Comparison of ENCODE assay signal across 9 cellular contexts in the genomic region with DNA sequence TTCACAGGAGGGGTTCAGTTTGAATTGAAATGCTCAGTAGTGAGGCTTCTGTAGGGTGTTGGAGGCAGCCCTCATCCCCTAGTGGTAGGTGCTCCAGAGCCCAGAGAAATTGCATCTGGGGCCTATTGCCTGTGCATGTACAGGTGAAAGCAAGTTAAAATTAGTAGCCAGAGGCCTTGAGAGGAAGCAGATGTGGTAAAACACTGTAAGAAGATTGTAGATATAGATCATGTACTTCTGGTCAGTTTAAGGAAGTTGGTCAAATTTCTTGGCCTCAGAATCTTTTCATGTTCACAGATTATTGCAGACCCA. TPM values are rescaled to one million over a fixed set of nuclear protein-coding genes. Genes with fewer than 3 reads are reported as not detected.
DNase-seq lines count a peak whose midpoint lies in the region; ATAC-seq and TF ChIP-seq lines count a peak whose summit lies in the region.
"Had no signal": no experiment of that assay in that cellular context is flagged by ENCODE, and none has a peak within 500 bp of the region (broad histone marks: within the 10 kb centered on the region; RNA-seq: fewer than 3 reads in every experiment).

No MANE protein-coding gene starts in this region.

- DNase-seq in choroid plexus epithelial cell (ENCODE audit: low read depth) (no peak), COLO668 (lab: John Stamatoyannopoulos, UW; ENCODE audit: unreplicated experiment) (no peak), esophagus squamous epithelium (lab: John Stamatoyannopoulos, UW) (no peak)
- DNase-seq in activated CD4-positive, alpha-beta T cell treated with anti-CD3 and anti-CD28 coated beads, Interleukin-2, amount 50 U/mL, for 4 hours, result no peak
- DNase-seq: NCI-H146 had no signal

- TF ChIP-seq POLR2A in gastroesophageal sphincter (IDR thresholded peaks at IDR 0.05) (no peak), esophagus squamous epithelium (IDR thresholded peaks at IDR 0.05) (no peak)

- H3K9me3 ChIP-seq in gastroesophageal sphincter (no peaks in the 10 kb centered on the region), esophagus squamous epithelium (no peaks in the 10 kb centered on the region)

- H3K27ac ChIP-seq in gastroesophageal sphincter (no peak overlapping the region), esophagus squamous epithelium (no peak overlapping the region)

- H3K4me3 ChIP-seq in choroid plexus epithelial cell (ENCODE audit: low read depth, low read length), result no peak overlapping the region
- no peak overlapping the region for H3K4me3 ChIP-seq in gastroesophageal sphincter
- H3K4me3 ChIP-seq in esophagus squamous epithelium, result no peak overlapping the region

- no peaks in the 10 kb centered on the region for H3K4me1 ChIP-seq in gastroesophageal sphincter
- no peaks in the 10 kb centered on the region for H3K4me1 ChIP-seq in esophagus squamous epithelium

- peak; percentile 85 for ATAC-seq in GM21381 (IDR thresholded peaks at IDR 0.05; ENCODE audit: unreplicated experiment)
- peak; percentile 64 for ATAC-seq in HG03469 (IDR thresholded peaks at IDR 0.05; ENCODE audit: unreplicated experiment)
- ATAC-seq in gastroesophageal sphincter, result no peak

- H3K27me3 ChIP-seq in gastroesophageal sphincter, result no peaks in the 10 kb centered on the region
- H3K27me3 ChIP-seq in esophagus squamous epithelium, result no peaks in the 10 kb centered on the region

- TF ChIP-seq EP300 in gastroesophageal sphincter (IDR thresholded peaks at IDR 0.05), result no peak

- TF ChIP-seq CTCF in GM12873 (IDR thresholded peaks at IDR 0.05; ENCODE audit: insufficient read depth, low read depth, low read length, missing control alignments), result peak; percentile 36
- peak; percentile 41 for TF ChIP-seq CTCF in choroid plexus epithelial cell (conservative IDR thresholded peaks at IDR 0.05; ENCODE audit: low read depth, low read length)
- TF ChIP-seq CTCF in gastroesophageal sphincter (IDR thresholded peaks at IDR 0.05), result no peak
- TF ChIP-seq CTCF in esophagus squamous epithelium (IDR thresholded peaks at IDR 0.05), result no peak

- intact Hi-C loops in esophagus squamous epithelium (cut with DNase I), result no loop called here

- no peaks in the 10 kb centered on the region for H3K36me3 ChIP-seq in gastroesophageal sphincter
- H3K36me3 ChIP-seq in esophagus squamous epithelium, result no peaks in the 10 kb centered on the region

RNA-seq across cellular contexts. Expression of gene IGSF10, which starts 34.6 kb away (rescaled TPM):
- total RNA-seq in gastroesophageal sphincter (1 to 10 TPM; 1.4 to 8.3 (median 2.4) TPM), esophagus squamous epithelium (10 to 100 TPM in 1 of 4 donors, 1 to 10 TPM in 1, under 1 TPM in 2; 0.45 to 10.7 (median 1.3) TPM)

RNA-seq across cellular contexts. Expression of gene P2RY12, which starts 41.7 kb away (rescaled TPM):
- total RNA-seq in gastroesophageal sphincter (1 to 10 TPM in 2 of 4 donors, under 1 TPM in 2; 0.31 to 7.8 (median 3.7) TPM), esophagus squamous epithelium (1 to 10 TPM in 2 of 4 donors, not detected in 2; 1.9 to 3.1 TPM)

Comparison
In these comparisons a context has a peak if more than half of its experiments do, and no peak if none do; other contexts are left out.
1. CTCF ChIP-seq: peak in GM12873 (single experiment) and choroid plexus epithelial cell (single experiment); none in gastroesophageal sphincter (0 of 4) and esophagus squamous epithelium (0 of 6).